ENCODE assay signal across 8 cellular contexts in genomic region chr18:48715651-48716354, GRCh38.
DNase-seq lines count a peak whose midpoint lies in the region; ATAC-seq and TF ChIP-seq lines count a peak whose summit lies in the region.

No MANE protein-coding gene starts in this region.

- no peaks in the 10 kb centered on the region for H3K9me3 Mint-ChIP-seq in central memory CD8-positive, alpha-beta T cell
- no peaks in the 10 kb centered on the region for H3K9me3 Mint-ChIP-seq in progenitor cell of endocrine pancreas (ENCODE audit: low read depth)

- H3K27ac Mint-ChIP-seq in central memory CD8-positive, alpha-beta T cell (ENCODE audit: low read depth) = no peak overlapping the region
- peak overlapping the region; percentile 9 for H3K27ac Mint-ChIP-seq in progenitor cell of endocrine pancreas

- peaks cover 4% of the 10 kb centered on the region for H3K4me1 Mint-ChIP-seq in central memory CD8-positive, alpha-beta T cell
- H3K4me1 Mint-ChIP-seq in progenitor cell of endocrine pancreas (ENCODE audit: low read depth) = peaks cover 12% of the 10 kb centered on the region

- peaks cover 17% of the 10 kb centered on the region for H3K27me3 Mint-ChIP-seq in central memory CD8-positive, alpha-beta T cell
- no peaks in the 10 kb centered on the region for H3K27me3 Mint-ChIP-seq in progenitor cell of endocrine pancreas

- DNase-seq in central memory CD8-positive, alpha-beta T cell (ENCODE audit: low spot score in 2 of 2) = no peak
- DNase-seq in progenitor cell of endocrine pancreas (ENCODE audit: low spot score, unreplicated experiment) (no peak), retina (no peak)
- no peak for DNase-seq in stimulated activated CD4-positive, alpha-beta T cell treated with anti-CD3 and anti-CD28 coated beads, Interleukin-2, amount 100 ng/mL, for 24 hours

- no peak for TF ChIP-seq CTCF in progenitor cell of endocrine pancreas (IDR thresholded peaks at IDR 0.05; ENCODE audit: unreplicated experiment)

- H3K4me3 Mint-ChIP-seq in central memory CD8-positive, alpha-beta T cell = no peak overlapping the region
- no peak overlapping the region for H3K4me3 Mint-ChIP-seq in progenitor cell of endocrine pancreas (ENCODE audit: low read depth)

- H3K36me3 Mint-ChIP-seq in central memory CD8-positive, alpha-beta T cell (ENCODE audit: insufficient read depth) = no peaks in the 10 kb centered on the region
- H3K36me3 Mint-ChIP-seq in progenitor cell of endocrine pancreas (ENCODE audit: insufficient read depth) = peaks cover 6% of the 10 kb centered on the region

- ATAC-seq in GM18858 (IDR thresholded peaks at IDR 0.05; ENCODE audit: unreplicated experiment) (peak; percentile 74), HG03280 (IDR thresholded peaks at IDR 0.05; ENCODE audit: unreplicated experiment) (peak; percentile 54), HG02970 (IDR thresholded peaks at IDR 0.05; ENCODE audit: low FRiP score, unreplicated experiment) (no peak), GM21367 (IDR thresholded peaks at IDR 0.05; ENCODE audit: unreplicated experiment) (no peak)
- ATAC-seq in central memory CD8-positive, alpha-beta T cell (replicated peaks; ENCODE audit: extremely low read depth, poor library complexity, severe bottlenecking) = peak; percentile 28

Comparison
In these comparisons a context has a peak if more than half of its experiments do, and no peak if none do; other contexts are left out.
1. ATAC-seq: peak in GM18858 (single experiment), HG03280 (single experiment) and central memory CD8-positive, alpha-beta T cell (single experiment); none in HG02970 (single experiment) and GM21367 (single experiment).